20 cellular contexts compared by ENCODE assay signal in genomic region chr15:36940636-36941285, GRCh38.
"Had no signal": no experiment of that assay in that cellular context is flagged by ENCODE, and none has a peak within 500 bp of the region (broad histone marks: within the 10 kb centered on the region; RNA-seq: fewer than 3 reads in every experiment).

No MANE protein-coding gene starts in this region.

- H3K4me3 ChIP-seq: ascending aorta, left lung, neural progenitor cell, sigmoid colon, spleen had no signal

- H3K36me3 ChIP-seq: ascending aorta, left lung, neural progenitor cell, spleen had no signal

- H3K4me1 Mint-ChIP-seq: naive B cell; stimulated activated memory B cell treated with anti-CD40 and anti-IgM and Interleukin-4, amounts not matched to agents 10 μg/mL and 1 μg/mL and 100 μg/mL, for 72 hours; T-helper 17 cell had no signal

- H3K4me3 Mint-ChIP-seq: dendritic cell treated with granulocyte-macrophage colony-stimulating factor and Interleukin-4, amounts not matched to agents 40 ng/mL and 50 ng/mL, for 4 days; naive B cell; neural progenitor cell; stimulated activated memory B cell treated with anti-CD40 and anti-IgM and Interleukin-4, amounts not matched to agents 10 μg/mL and 1 μg/mL and 100 μg/mL, for 72 hours; T-helper 17 cell had no signal

- H3K27ac ChIP-seq: ascending aorta, left lung, neural progenitor cell, sigmoid colon, spleen, WERI-Rb-1 had no signal

- H3K27me3 ChIP-seq: ascending aorta, left lung, neural progenitor cell, sigmoid colon, spleen had no signal

- H3K4me1 ChIP-seq: left lung, spleen had no signal

- ATAC-seq: left lung; stimulated activated memory B cell treated with anti-CD40 and anti-IgM and Interleukin-4, amounts not matched to agents 10 μg/mL and 1 μg/mL and 100 μg/mL, for 72 hours; T-helper 17 cell had no signal

- H3K27ac Mint-ChIP-seq: dendritic cell treated with granulocyte-macrophage colony-stimulating factor and Interleukin-4, amounts not matched to agents 40 ng/mL and 50 ng/mL, for 4 days; naive B cell; neural progenitor cell; stimulated activated memory B cell treated with anti-CD40 and anti-IgM and Interleukin-4, amounts not matched to agents 10 μg/mL and 1 μg/mL and 100 μg/mL, for 72 hours; T-helper 17 cell had no signal

- H3K27me3 Mint-ChIP-seq: dendritic cell treated with granulocyte-macrophage colony-stimulating factor and Interleukin-4, amounts not matched to agents 40 ng/mL and 50 ng/mL, for 4 days; stimulated activated memory B cell treated with anti-CD40 and anti-IgM and Interleukin-4, amounts not matched to agents 10 μg/mL and 1 μg/mL and 100 μg/mL, for 72 hours had no signal

- DNase-seq: activated CD4-positive, alpha-beta T cell treated with anti-CD3 and anti-CD28 coated beads for 1 hour; activated CD8-positive, alpha-beta memory T cell treated with anti-CD3 and anti-CD28 coated beads for 24 hours; activated CD8-positive, alpha-beta memory T cell treated with anti-CD3 and anti-CD28 coated beads, Interleukin-2, amount 50 U/mL, for 48 hours; activated effector memory CD4-positive, alpha-beta T cell treated with Interleukin-2 at 50 U/mL for 16 hours; activated naive CD4-positive, alpha-beta T cell treated with anti-CD3 and anti-CD28 coated beads, Interleukin-2, amount 50 U/mL, for 16 hours; activated T-cell treated with anti-CD3 and anti-CD28 coated beads, Interleukin-2, amount 50 U/mL, for 48 hours; effector memory CD4-positive, alpha-beta T cell; foreskin fibroblast; hippocampal formation; left lung; naive B cell; sigmoid colon; spleen; stimulated activated CD4-positive, alpha-beta T cell treated with anti-CD3 and anti-CD28 coated beads, Interleukin-4, amount 100 ng/mL, for 4 hours; T-helper 17 cell; WERI-Rb-1 had no signal

- H3K9me3 ChIP-seq: ascending aorta, left lung, sigmoid colon, spleen had no signal

- H3K36me3 Mint-ChIP-seq: naive B cell; stimulated activated memory B cell treated with anti-CD40 and anti-IgM and Interleukin-4, amounts not matched to agents 10 μg/mL and 1 μg/mL and 100 μg/mL, for 72 hours had no signal

- H3K9me3 Mint-ChIP-seq: dendritic cell treated with granulocyte-macrophage colony-stimulating factor and Interleukin-4, amounts not matched to agents 40 ng/mL and 50 ng/mL, for 4 days; neural progenitor cell; stimulated activated memory B cell treated with anti-CD40 and anti-IgM and Interleukin-4, amounts not matched to agents 10 μg/mL and 1 μg/mL and 100 μg/mL, for 72 hours had no signal
